ENCODE assay signal across 12 cellular contexts in the genomic region with DNA sequence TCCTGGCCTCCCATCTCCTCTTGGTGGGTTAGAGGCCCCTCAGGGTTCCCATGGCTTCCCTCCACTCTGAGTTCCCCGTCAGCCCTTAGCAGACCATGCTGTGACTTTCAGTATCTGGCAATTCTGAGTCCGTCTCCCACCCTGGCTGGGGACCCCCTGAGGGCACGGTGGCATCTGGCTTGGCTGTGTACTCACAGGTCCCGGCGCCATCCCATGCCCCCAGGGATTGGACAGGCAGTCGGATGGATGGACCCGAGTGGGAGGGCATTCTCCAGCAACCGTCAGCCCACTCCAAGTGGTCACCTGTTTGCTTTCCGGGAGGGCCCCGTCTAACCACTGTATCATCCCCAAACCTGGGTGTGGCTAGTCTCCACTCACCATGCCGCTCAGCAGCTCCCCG. TPM values are rescaled to one million over a fixed set of nuclear protein-coding genes. Genes with fewer than 3 reads are reported as not detected.
"Had no signal": no experiment of that assay in that cellular context is flagged by ENCODE, and none has a peak within 500 bp of the region (broad histone marks: within the 10 kb centered on the region; RNA-seq: fewer than 3 reads in every experiment).

No MANE protein-coding gene starts in this region.

- FAIRE-seq: H1, H54 had no signal

- H3K27ac ChIP-seq: GM23248 had no signal

- H3K9me3 ChIP-seq: HAP-1 had no signal

- H3K9ac ChIP-seq: GM23248 had no signal

- H3K4me3 ChIP-seq: GM23248, GM23338, HAP-1 had no signal

- DNase-seq: GM23248, GOT3, H7, H9, HCEC 1CT, HFFc6 had no signal

- ATAC-seq: GM23338, HCT116 had no signal

- H2AFZ ChIP-seq: GM23248, GM23338 had no signal

- H3K4me2 ChIP-seq: GM23338 had no signal

- H3K36me3 ChIP-seq: HAP-1 had no signal

- H3K4me1 ChIP-seq: HAP-1 had no signal

RNA-seq across cellular contexts. Expression of gene ABCC8, which starts 24.0 kb away (rescaled TPM):
- total RNA-seq: GM23248, H4, HFFc6 had no signal
- polyA plus RNA-seq: GM23248 had no signal

RNA-seq across cellular contexts. Expression of gene USH1C, which starts 43.5 kb away (rescaled TPM):
- total RNA-seq: GM23248, H4, HFFc6 had no signal
- polyA plus RNA-seq: GM23248 had no signal

RNA-seq across cellular contexts. Expression of gene OTOG, which starts 46.4 kb away (rescaled TPM):
- total RNA-seq: GM23248, H4, HFFc6 had no signal
- polyA plus RNA-seq: GM23248 had no signal
